In genomic region chr15:70236306-70237103, GRCh38 we compare ENCODE assay signal across 11 cellular contexts.
A peak's percentile ranks its signal among the peaks of the same experiment; 100 is the strongest.
DNase-seq lines count a peak whose midpoint lies in the region; ATAC-seq, FAIRE-seq and TF ChIP-seq lines count a peak whose summit lies in the region.
"Had no signal": no experiment of that assay in that cellular context is flagged by ENCODE, and none has a peak within 500 bp of the region (broad histone marks: within the 10 kb centered on the region; RNA-seq: fewer than 3 reads in every experiment).

No MANE protein-coding gene starts in this region.

- H3K36me3 ChIP-seq in kidney epithelial cell (ENCODE audit: control insufficient read depth, insufficient read depth, low read length): no peaks in the 10 kb centered on the region
- H3K36me3 ChIP-seq: uterus had no signal

- H3K27me3 Mint-ChIP-seq in activated CD8-positive, alpha-beta T cell treated with anti-CD3 and anti-CD28 coated beads, Interleukin-2, amount 10 ng/mL, durations not matched to agents 7 days and 5 days (ENCODE audit: low read depth): peaks cover 14% of the 10 kb centered on the region
- peaks cover 7% of the 10 kb centered on the region for H3K27me3 Mint-ChIP-seq in mesothelial cell of epicardium (ENCODE audit: low read depth)

- H3K36me3 Mint-ChIP-seq in activated CD8-positive, alpha-beta T cell treated with anti-CD3 and anti-CD28 coated beads, Interleukin-2, amount 10 ng/mL, durations not matched to agents 7 days and 5 days (ENCODE audit: low read depth): peaks cover 13% of the 10 kb centered on the region
- H3K36me3 Mint-ChIP-seq in mesothelial cell of epicardium: peaks cover 9% of the 10 kb centered on the region

- H3K4me3 ChIP-seq in AG10803 (ENCODE audit: low read length): no peak overlapping the region
- H3K4me3 ChIP-seq in kidney epithelial cell (ENCODE audit: low read depth, low read length): no peak overlapping the region
- H3K4me3 ChIP-seq: left ventricle myocardium inferior, uterus had no signal

- POLR2A ChIA-PET in activated CD8-positive, alpha-beta T cell treated with anti-CD3 and anti-CD28 coated beads, Interleukin-2, amount 10 ng/mL, durations not matched to agents 7 days and 5 days (lab: Charles Lee): interaction anchor here (0.7 kb wide), 1 partner anchor 269 kb away, joined by 3 read pairs; no protein-coding TSS in a partner anchor

- CTCF ChIA-PET in activated CD8-positive, alpha-beta T cell treated with anti-CD3 and anti-CD28 coated beads, Interleukin-2, amount 10 ng/mL, durations not matched to agents 7 days and 5 days (lab: Charles Lee): interaction anchor here (0.9 kb wide), 1 partner anchor 230 kb away, joined by 3 read pairs; no protein-coding TSS in a partner anchor

- H3K9me3 Mint-ChIP-seq in activated CD8-positive, alpha-beta T cell treated with anti-CD3 and anti-CD28 coated beads, Interleukin-2, amount 10 ng/mL, durations not matched to agents 7 days and 5 days (ENCODE audit: insufficient read depth): peaks cover 16% of the 10 kb centered on the region
- peaks cover 21% of the 10 kb centered on the region for H3K9me3 Mint-ChIP-seq in mesothelial cell of epicardium

- no peak for TF ChIP-seq POLR2A in H54 (IDR thresholded peaks at IDR 0.05; ENCODE audit: low read depth, low read length)

- DNase-seq in AG10803 (ENCODE audit: low read depth) (peak; percentile 91), GM03348 (ENCODE audit: low spot score) (peak; percentile 82), kidney epithelial cell (ENCODE audit: low read depth) (peak; percentile 53), NCI-H2171 (lab: John Stamatoyannopoulos, UW) (no peak), H54 (ENCODE audit: insufficient read length, low spot score) (no peak), NCI-H128 (lab: John Stamatoyannopoulos, UW; ENCODE audit: unreplicated experiment) (no peak), mesothelial cell of epicardium (ENCODE audit: low spot score in 2 of 2, unreplicated experiment in 2 of 2) (no peak)
- DNase-seq in activated CD8-positive, alpha-beta T cell treated with anti-CD3 and anti-CD28 coated beads, Interleukin-2, amount 10 ng/mL, durations not matched to agents 7 days and 5 days: no peak
- DNase-seq: left ventricle myocardium inferior, NCI-H1417 treated with DMSO at 0.1 percent for 48 hours, uterus had no signal

- peak; percentile 19; the same call in 1 of the 2 replicates for TF ChIP-seq CTCF in AG10803 (conservative IDR thresholded peaks at IDR 0.05; ENCODE audit: low read length)
- no peak for TF ChIP-seq CTCF in kidney epithelial cell (IDR thresholded peaks at IDR 0.05; ENCODE audit: insufficient read depth, low read length, poor library complexity, severe bottlenecking)
- TF ChIP-seq CTCF in mesothelial cell of epicardium (IDR thresholded peaks at IDR 0.05; ENCODE audit: unreplicated experiment): no peak

- peak overlapping the region; percentile 18 for H3K27ac Mint-ChIP-seq in activated CD8-positive, alpha-beta T cell treated with anti-CD3 and anti-CD28 coated beads, Interleukin-2, amount 10 ng/mL, durations not matched to agents 7 days and 5 days
- H3K27ac Mint-ChIP-seq in mesothelial cell of epicardium: no peak overlapping the region

- ATAC-seq in activated CD8-positive, alpha-beta T cell treated with anti-CD3 and anti-CD28 coated beads, Interleukin-2, amount 10 ng/mL, durations not matched to agents 7 days and 5 days: no peak

- H3K27me3 ChIP-seq in kidney epithelial cell (ENCODE audit: control insufficient read depth, insufficient read depth, low read length): no peaks in the 10 kb centered on the region
- H3K27me3 ChIP-seq: uterus had no signal

- H3K4me3 Mint-ChIP-seq in activated CD8-positive, alpha-beta T cell treated with anti-CD3 and anti-CD28 coated beads, Interleukin-2, amount 10 ng/mL, durations not matched to agents 7 days and 5 days: no peak overlapping the region
- no peak overlapping the region for H3K4me3 Mint-ChIP-seq in mesothelial cell of epicardium

- no peak for FAIRE-seq in H54 (lab: Jason Lieb, UNC)

- H3K4me1 Mint-ChIP-seq in activated CD8-positive, alpha-beta T cell treated with anti-CD3 and anti-CD28 coated beads, Interleukin-2, amount 10 ng/mL, durations not matched to agents 7 days and 5 days (ENCODE audit: low read depth): peaks cover 61% of the 10 kb centered on the region
- H3K4me1 Mint-ChIP-seq in mesothelial cell of epicardium: peaks cover 23% of the 10 kb centered on the region

Comparison
In these comparisons a context has a peak if more than half of its experiments do, and no peak if none do; other contexts are left out.
1. DNase-seq: peak in AG10803 (single experiment), GM03348 (single experiment) and kidney epithelial cell (single experiment); none in activated CD8-positive, alpha-beta T cell treated with anti-CD3 and anti-CD28 coated beads, Interleukin-2, amount 10 ng/mL, durations not matched to agents 7 days and 5 days (single experiment), NCI-H2171 (single experiment), H54 (single experiment), NCI-H128 (single experiment) and mesothelial cell of epicardium (0 of 2).